In genomic region chr7:20737840-20738448, GRCh38 we compare ENCODE assay signal across 1 cellular context.
A peak's percentile ranks its signal among the peaks of the same experiment; 100 is the strongest.
TF ChIP-seq lines count a peak whose summit lies in the region.

No MANE protein-coding gene starts in this region.

TF ChIP-seq in HepG2, 621 proteins besides CTCF, POLR2A, EP300 and RAD21 (continued from another document and continues in another):
- TF ChIP-seq RERE (CRISPR knock-in tag; IDR thresholded peaks at IDR 0.05; ENCODE audit: low read depth) (0 out of 2 replicates have a peak, but pooled peaks have one; percentile 24), ZFP41 (CRISPR knock-in tag; IDR thresholded peaks at IDR 0.05; ENCODE audit: borderline replicate concordance) (no peak), ARID5B (CRISPR knock-in tag; IDR thresholded peaks at IDR 0.05) (peak; percentile 92), ZKSCAN8 (CRISPR knock-in tag; IDR thresholded peaks at IDR 0.05; ENCODE audit: borderline replicate concordance) (0 out of 2 replicates have a peak, but pooled peaks have one; percentile 26), ISL2 (CRISPR knock-in tag; IDR thresholded peaks at IDR 0.05) (peak; percentile 82), ZNF552 (CRISPR knock-in tag; IDR thresholded peaks at IDR 0.05; ENCODE audit: borderline replicate concordance) (no peak), HOXA3 (CRISPR knock-in tag; IDR thresholded peaks at IDR 0.05) (no peak), ZNF337 (CRISPR knock-in tag; IDR thresholded peaks at IDR 0.05; ENCODE audit: borderline replicate concordance, low read depth) (no peak), ZNF567 (CRISPR knock-in tag; IDR thresholded peaks at IDR 0.05; ENCODE audit: borderline replicate concordance) (no peak), HMG20A (CRISPR knock-in tag; IDR thresholded peaks at IDR 0.05; ENCODE audit: borderline replicate concordance) (peak; percentile 44; the same call in 1 of the 2 replicates), ZNF12 (CRISPR knock-in tag; IDR thresholded peaks at IDR 0.05) (peak; percentile 22; the same call in 1 of the 2 replicates), ZNF614 (CRISPR knock-in tag; IDR thresholded peaks at IDR 0.05; ENCODE audit: borderline replicate concordance) (no peak), STAG1 (CRISPR knock-in tag; IDR thresholded peaks at IDR 0.05) (no peak), TFDP2 (CRISPR knock-in tag; IDR thresholded peaks at IDR 0.05) (no peak), AKAP8 (CRISPR knock-in tag; IDR thresholded peaks at IDR 0.05) (no peak), CREM (IDR thresholded peaks at IDR 0.05) (peak; percentile 41; the same call in 1 of the 2 replicates), CREM (CRISPR knock-in tag; IDR thresholded peaks at IDR 0.05) (no peak), ZFY (CRISPR knock-in tag; IDR thresholded peaks at IDR 0.05) (no peak), ZBED4 (CRISPR knock-in tag; IDR thresholded peaks at IDR 0.05; ENCODE audit: borderline replicate concordance) (peak; percentile 55; the same call in 1 of the 2 replicates), HINFP (CRISPR knock-in tag; IDR thresholded peaks at IDR 0.05; ENCODE audit: low read depth) (no peak), HMGXB4 (CRISPR knock-in tag; IDR thresholded peaks at IDR 0.05; ENCODE audit: borderline replicate concordance in 1 of 2, low read depth in 1 of 2) (no peak), NR2C2 (CRISPR knock-in tag; IDR thresholded peaks at IDR 0.05; ENCODE audit: borderline replicate concordance) (no peak), MTF1 (CRISPR knock-in tag; IDR thresholded peaks at IDR 0.05) (no peak), PHF5A (CRISPR knock-in tag; IDR thresholded peaks at IDR 0.05; ENCODE audit: low read depth, unreplicated experiment) (no peak), ZNF616 (CRISPR knock-in tag; IDR thresholded peaks at IDR 0.05; ENCODE audit: low read depth) (no peak), ZGPAT (CRISPR knock-in tag; IDR thresholded peaks at IDR 0.05) (0 out of 2 replicates have a peak, but pooled peaks have one; percentile 33), GTF2F1 (IDR thresholded peaks at IDR 0.05; ENCODE audit: low read length) (no peak), ZNF609 (CRISPR knock-in tag; IDR thresholded peaks at IDR 0.05; ENCODE audit: borderline replicate concordance) (no peak)
